In genomic region chr2:200172944-200173481, GRCh38 we compare ENCODE assay signal across 28 cellular contexts.
A peak's percentile ranks its signal among the peaks of the same experiment; 100 is the strongest.
DNase-seq lines count a peak whose midpoint lies in the region; ATAC-seq, FAIRE-seq and TF ChIP-seq lines count a peak whose summit lies in the region.
"Had no signal": no experiment of that assay in that cellular context is flagged by ENCODE, and none has a peak within 500 bp of the region (broad histone marks: within the 10 kb centered on the region; RNA-seq: fewer than 3 reads in every experiment).

No MANE protein-coding gene starts in this region.

- peaks cover 18% of the 10 kb centered on the region for H3K4me1 ChIP-seq in astrocyte (ENCODE audit: insufficient read depth, low read length)
- H3K4me1 ChIP-seq: spleen had no signal

- peak overlapping the region; percentile 19 for H3K4me2 ChIP-seq in astrocyte (ENCODE audit: low read length)

- H4K20me1 ChIP-seq in astrocyte (ENCODE audit: insufficient read depth, low read length), result no peaks in the 10 kb centered on the region

- DNase-seq in DMS 273 (lab: John Stamatoyannopoulos, UW; ENCODE audit: unreplicated experiment) (peak; percentile 22), DMS 273 treated with DMSO at 0.1 percent for 48 hours (lab: John Stamatoyannopoulos, UW) (no peak), astrocyte (ENCODE audit: low read depth) (peak; percentile 39), fibroblast of mammary gland (ENCODE audit: low read depth) (peak; percentile 72), smooth muscle cell of the brain vasculature (ENCODE audit: low read depth, low spot score) (peak; percentile 60), NCI-H510A treated with DMSO at 0.1 percent for 48 hours (lab: John Stamatoyannopoulos, UW) (no peak)
- DNase-seq in activated naive CD4-positive, alpha-beta T cell (lab: John Stamatoyannopoulos, UW), result no peak
- DNase-seq: activated B cell treated with CpG ODN at 0.5 μM for 24 hours; activated CD8-positive, alpha-beta T cell treated with anti-CD3 and anti-CD28 coated beads, Interleukin-2, amount 10 ng/mL, durations not matched to agents 7 days and 5 days; activated T-cell treated with anti-CD3 and anti-CD28 coated beads, Interleukin-2, amount 50 U/mL, for 4 hours; DMS79; hippocampal formation; KG1; naive thymus-derived CD8-positive, alpha-beta T cell; NCI-H1048; NCI-H748 treated with DMSO at 0.1 percent for 48 hours; SJCRH30; spleen; T-helper 17 cell had no signal

- no peak overlapping the region for H3K4me3 Mint-ChIP-seq in astrocyte (ENCODE audit: unreplicated experiment)
- H3K4me3 Mint-ChIP-seq: activated B cell treated with CpG ODN at 0.5 μM for 24 hours; activated CD8-positive, alpha-beta T cell treated with anti-CD3 and anti-CD28 coated beads, Interleukin-2, amount 10 ng/mL, durations not matched to agents 7 days and 5 days; activated naive CD4-positive, alpha-beta T cell treated with anti-CD3 and anti-CD28 coated beads, Interleukin-2, amount 50 U/mL, for 24 hours; activated T-cell treated with anti-CD3 and anti-CD28 coated beads, Interleukin-2, amount 50 U/mL, for 4 hours; naive thymus-derived CD8-positive, alpha-beta T cell; T-helper 17 cell had no signal

- no peaks in the 10 kb centered on the region for H3K27me3 ChIP-seq in astrocyte (ENCODE audit: insufficient read depth, low read length)
- H3K27me3 ChIP-seq: cardiac muscle cell, SJCRH30 had no signal

- H3K9ac ChIP-seq in astrocyte (ENCODE audit: low read length), result no peak overlapping the region

- peaks cover 26% of the 10 kb centered on the region for H3K4me1 Mint-ChIP-seq in astrocyte (ENCODE audit: low read depth, unreplicated experiment)
- H3K4me1 Mint-ChIP-seq: activated B cell treated with CpG ODN at 0.5 μM for 24 hours; activated naive CD4-positive, alpha-beta T cell treated with anti-CD3 and anti-CD28 coated beads, Interleukin-2, amount 50 U/mL, for 24 hours; naive thymus-derived CD8-positive, alpha-beta T cell; T-helper 17 cell had no signal

- H3K79me2 ChIP-seq in astrocyte (ENCODE audit: insufficient read depth, low read length), result no peaks in the 10 kb centered on the region

- H3K27me3 Mint-ChIP-seq in astrocyte (ENCODE audit: low read depth, unreplicated experiment), result no peaks in the 10 kb centered on the region
- H3K27me3 Mint-ChIP-seq: activated naive CD4-positive, alpha-beta T cell treated with anti-CD3 and anti-CD28 coated beads, Interleukin-2, amount 50 U/mL, for 24 hours; progenitor cell of endocrine pancreas had no signal

- TF ChIP-seq CTCF in astrocyte (IDR thresholded peaks at IDR 0.05; ENCODE audit: insufficient read depth, low read depth, low read length) (no peak), fibroblast of mammary gland (conservative IDR thresholded peaks at IDR 0.05; ENCODE audit: control insufficient read depth, insufficient read depth, low read depth, low read length) (no peak)

- H3K27ac Mint-ChIP-seq in astrocyte (ENCODE audit: unreplicated experiment), result peak overlapping the region; percentile 43
- H3K27ac Mint-ChIP-seq: activated B cell treated with CpG ODN at 0.5 μM for 24 hours; activated CD8-positive, alpha-beta T cell treated with anti-CD3 and anti-CD28 coated beads, Interleukin-2, amount 10 ng/mL, durations not matched to agents 7 days and 5 days; activated naive CD4-positive, alpha-beta T cell treated with anti-CD3 and anti-CD28 coated beads, Interleukin-2, amount 50 U/mL, for 24 hours; naive thymus-derived CD8-positive, alpha-beta T cell; progenitor cell of endocrine pancreas; T-helper 17 cell had no signal

- H3K9me3 ChIP-seq in astrocyte (ENCODE audit: insufficient read depth, low read depth, low read length), result no peaks in the 10 kb centered on the region
- H3K9me3 ChIP-seq: thoracic aorta had no signal

- no peak overlapping the region for H3K27ac ChIP-seq in astrocyte (ENCODE audit: low read depth, low read length)
- H3K27ac ChIP-seq: 22Rv1, cardiac muscle cell, SJCRH30, spleen, thoracic aorta had no signal

- no peak overlapping the region for H3K4me3 ChIP-seq in astrocyte (ENCODE audit: insufficient read depth, low read depth, low read length)
- H3K4me3 ChIP-seq in fibroblast of mammary gland (ENCODE audit: control insufficient read depth, low read depth, low read length), result no peak overlapping the region
- H3K4me3 ChIP-seq: cardiac muscle cell, SJCRH30, spleen, thoracic aorta had no signal

- ATAC-seq in GM21619 (IDR thresholded peaks at IDR 0.05; ENCODE audit: unreplicated experiment), result no peak
- ATAC-seq: activated CD8-positive, alpha-beta T cell treated with anti-CD3 and anti-CD28 coated beads, Interleukin-2, amount 10 ng/mL, durations not matched to agents 7 days and 5 days; activated T-cell treated with anti-CD3 and anti-CD28 coated beads, Interleukin-2, amount 50 U/mL, for 4 hours; esophagus mucosa; HCT116; naive thymus-derived CD8-positive, alpha-beta T cell; T-helper 17 cell had no signal

- no peak overlapping the region for H2AFZ ChIP-seq in astrocyte (ENCODE audit: low read depth, low read length)

- H3K36me3 ChIP-seq in astrocyte (ENCODE audit: insufficient read depth, low read length), result no peaks in the 10 kb centered on the region
- H3K36me3 ChIP-seq: cardiac muscle cell, SJCRH30, spleen, thoracic aorta had no signal

- H3K36me3 Mint-ChIP-seq in astrocyte (ENCODE audit: low read depth, unreplicated experiment), result peaks cover 3% of the 10 kb centered on the region
- H3K36me3 Mint-ChIP-seq: activated naive CD4-positive, alpha-beta T cell treated with anti-CD3 and anti-CD28 coated beads, Interleukin-2, amount 50 U/mL, for 24 hours had no signal

- peak; percentile 5 for FAIRE-seq in astrocyte (lab: Jason Lieb, UNC)
- FAIRE-seq: keratinocyte had no signal

- H3K9me3 Mint-ChIP-seq in astrocyte (ENCODE audit: unreplicated experiment), result peaks cover 1% of the 10 kb centered on the region
- H3K9me3 Mint-ChIP-seq: activated B cell treated with CpG ODN at 0.5 μM for 24 hours; activated naive CD4-positive, alpha-beta T cell treated with anti-CD3 and anti-CD28 coated beads, Interleukin-2, amount 50 U/mL, for 24 hours; activated T-cell treated with anti-CD3 and anti-CD28 coated beads, Interleukin-2, amount 50 U/mL, for 4 hours had no signal

Comparison
In these comparisons a context has a peak if more than half of its experiments do, and no peak if none do; other contexts are left out.
1. DNase-seq: peak in DMS 273 (single experiment), astrocyte (single experiment), fibroblast of mammary gland (single experiment) and smooth muscle cell of the brain vasculature (single experiment); none in DMS 273 treated with DMSO at 0.1 percent for 48 hours (single experiment), activated naive CD4-positive, alpha-beta T cell (0 of 4) and NCI-H510A treated with DMSO at 0.1 percent for 48 hours (single experiment).